Comparison of ENCODE assay signal across 24 cellular contexts in the genomic region with DNA sequence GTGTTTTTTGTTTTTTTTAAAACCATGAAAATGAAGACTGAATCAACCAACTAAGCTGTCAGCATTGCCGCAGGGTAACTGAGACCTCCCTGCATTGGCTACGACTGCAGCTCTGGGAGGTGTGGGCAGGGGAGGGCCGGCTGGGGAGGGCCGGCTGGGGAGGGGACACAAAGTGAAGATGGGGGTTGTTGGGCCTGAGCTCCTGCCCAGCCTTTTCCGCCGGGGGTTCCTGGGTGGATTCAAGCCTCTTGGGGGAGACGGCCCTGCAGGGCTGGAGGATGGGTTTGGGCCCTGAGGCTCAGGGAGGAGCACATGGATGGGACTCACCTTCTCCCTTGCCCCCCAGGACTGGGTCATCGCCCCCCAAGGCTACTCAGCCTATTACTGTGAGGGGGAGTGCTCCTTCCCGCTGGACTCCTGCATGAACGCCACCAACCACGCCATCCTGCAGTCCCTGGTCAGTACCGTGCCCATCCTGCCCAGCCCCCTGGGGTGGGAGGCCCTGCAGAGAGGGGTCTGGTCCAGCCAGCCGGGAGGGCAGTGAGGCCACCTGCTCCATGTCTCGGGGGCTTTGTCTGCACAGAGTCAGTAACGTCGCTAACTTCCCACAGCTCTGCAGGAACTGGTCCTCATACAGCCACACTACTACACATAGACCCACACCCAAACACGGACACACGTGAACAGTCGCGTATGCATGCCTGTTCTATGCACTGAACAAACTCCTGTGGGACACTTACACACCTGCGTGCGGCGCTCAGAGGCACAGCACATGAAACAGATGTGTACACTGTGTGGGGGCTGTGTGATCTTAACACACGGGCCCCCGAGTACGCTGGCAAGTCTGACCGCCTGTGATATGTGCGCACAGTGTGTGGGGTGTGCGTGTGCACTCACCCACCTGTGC. TPM values are rescaled to one million over a fixed set of nuclear protein-coding genes. Genes with fewer than 3 reads are reported as not detected.
DNase-seq lines count a peak whose midpoint lies in the region; ATAC-seq and TF ChIP-seq lines count a peak whose summit lies in the region.
"Had no signal": no experiment of that assay in that cellular context is flagged by ENCODE, and none has a peak within 500 bp of the region (broad histone marks: within the 10 kb centered on the region; RNA-seq: fewer than 3 reads in every experiment).

No MANE protein-coding gene starts in this region.

- H3K36me3 Mint-ChIP-seq in endodermal cell (ENCODE audit: low read depth): peaks cover 6% of the 10 kb centered on the region
- peaks cover 10% of the 10 kb centered on the region for H3K36me3 Mint-ChIP-seq in effector memory CD8-positive, alpha-beta T cell (ENCODE audit: insufficient read depth)

- H3K9me3 Mint-ChIP-seq in endodermal cell: no peaks in the 10 kb centered on the region
- H3K9me3 Mint-ChIP-seq in effector memory CD8-positive, alpha-beta T cell: no peaks in the 10 kb centered on the region
- H3K9me3 Mint-ChIP-seq: CD4-positive, alpha-beta T cell had no signal

- H3K27me3 ChIP-seq in BLaER1: no peaks in the 10 kb centered on the region
- no peaks in the 10 kb centered on the region for H3K27me3 ChIP-seq in H7 (ENCODE audit: control insufficient read depth, insufficient read depth, low read length)
- H3K27me3 ChIP-seq in endodermal cell (ENCODE audit: control insufficient read depth, insufficient read depth, low read length, poor library complexity, severe bottlenecking): no peaks in the 10 kb centered on the region
- H3K27me3 ChIP-seq: SJSA1 had no signal

- H3K27ac Mint-ChIP-seq in endodermal cell: no peak overlapping the region
- H3K27ac Mint-ChIP-seq in effector memory CD8-positive, alpha-beta T cell: no peak overlapping the region
- H3K27ac Mint-ChIP-seq: B cell; CD4-positive, alpha-beta T cell had no signal

- H3K4me1 Mint-ChIP-seq in endodermal cell: peaks cover 2% of the 10 kb centered on the region
- peaks cover 14 to 22% of the 10 kb centered on the region in 2 donors for H3K4me1 Mint-ChIP-seq in effector memory CD8-positive, alpha-beta T cell (ENCODE audit: low read depth in 2 of 2)

- 88% methylated on average over 20 to 29 of the region's 29 CpGs for whole genome bisulfite sequencing in endodermal cell (ENCODE audit: insufficient coverage in 1 of 2, insufficient read length in 1 of 2), 2 experiments

- no peak overlapping the region for H3K4me3 Mint-ChIP-seq in endodermal cell
- no peak overlapping the region for H3K4me3 Mint-ChIP-seq in effector memory CD8-positive, alpha-beta T cell
- H3K4me3 Mint-ChIP-seq: B cell; CD4-positive, alpha-beta T cell had no signal

- no peak overlapping the region for H3K4me3 ChIP-seq in BLaER1
- no peak overlapping the region for H3K4me3 ChIP-seq in H7 (ENCODE audit: insufficient read depth, low read depth, low read length)
- no peak overlapping the region for H3K4me3 ChIP-seq in endodermal cell (ENCODE audit: low read length)
- H3K4me3 ChIP-seq: GM12878, GM23248, SJSA1 had no signal

- no peak for ATAC-seq in effector memory CD8-positive, alpha-beta T cell (replicated peaks)
- ATAC-seq: GM12878, HCT116, Right ventricle myocardium inferior had no signal

- H3K27me3 Mint-ChIP-seq in endodermal cell (ENCODE audit: insufficient read depth): peaks cover 3% of the 10 kb centered on the region
- H3K27me3 Mint-ChIP-seq in effector memory CD8-positive, alpha-beta T cell: no peaks in the 10 kb centered on the region
- H3K27me3 Mint-ChIP-seq: B cell; CD4-positive, alpha-beta T cell had no signal

- H3K36me3 ChIP-seq in BLaER1 (peaks cover 15% of the 10 kb centered on the region), H7 (replicated peaks; ENCODE audit: control insufficient read depth, insufficient read depth, low read length) (no peaks in the 10 kb centered on the region), endodermal cell (ENCODE audit: control insufficient read depth, insufficient read depth, low read length) (peaks cover 2% of the 10 kb centered on the region)

- no peak for TF ChIP-seq CTCF in endodermal cell (conservative IDR thresholded peaks at IDR 0.05)

- H3K4me1 ChIP-seq in BLaER1 (peaks cover 46% of the 10 kb centered on the region), endodermal cell (ENCODE audit: control insufficient read depth, insufficient read depth, low read length) (no peaks in the 10 kb centered on the region)
- H3K4me1 ChIP-seq: SJSA1 had no signal

- DNase-seq in H7: peak; percentile 42
- DNase-seq in endodermal cell: no peak
- DNase-seq in posterior vena cava (ENCODE audit: low spot score): peak; percentile 74
- no peak for DNase-seq in effector memory CD8-positive, alpha-beta T cell
- no peak for DNase-seq in GOT3 (lab: John Stamatoyannopoulos, UW)
- no peak for DNase-seq in DMS79 (lab: John Stamatoyannopoulos, UW)
- DNase-seq: CD4-positive, alpha-beta T cell; COR-L47; DND-41; GM23248; MV-4-11; NCI-H1105 treated with DMSO at 0.1 percent for 48 hours; NCI-H2081; NCI-H2171; NCI-H345; NCI-H524; NCI-H774 had no signal

- peaks cover 18% of the 10 kb centered on the region; the same call in 1 of the 2 replicates for H4K20me1 ChIP-seq in BLaER1

- no peak overlapping the region for H3K9ac ChIP-seq in BLaER1
- H3K9ac ChIP-seq in endodermal cell (ENCODE audit: extremely low read depth, low read length, poor library complexity, severe bottlenecking): no peak overlapping the region
- H3K9ac ChIP-seq: GM23248, KMS-11 had no signal

- H3K27ac ChIP-seq in BLaER1 (no peak overlapping the region), endodermal cell (ENCODE audit: low read depth, low read length) (peak overlapping the region; percentile 1)
- H3K27ac ChIP-seq: GM23248, KMS-11, SJSA1 had no signal

- H3K4me2 ChIP-seq in BLaER1: peak overlapping the region; percentile 86
- H3K4me2 ChIP-seq: KMS-11 had no signal

- H3K9me3 ChIP-seq in BLaER1 (no peaks in the 10 kb centered on the region), endodermal cell (ENCODE audit: control insufficient read depth, low read length) (no peaks in the 10 kb centered on the region)
- H3K9me3 ChIP-seq: SJSA1 had no signal

- intact Hi-C loops in posterior vena cava (cut with DNase I): no loop called here

RNA-seq across cellular contexts. Expression of a gene that starts 31.5 kb away (rescaled TPM):
- total RNA-seq in H7 (2014; rRNA removed; shearing (Covaris generic)): 0.07 and 0.81 TPM in 2 replicates
- total RNA-seq in endodermal cell (under 1 TPM; 0.66 to 0.75 TPM), posterior vena cava (under 1 TPM; 0.65 to 0.90 TPM)
- 0.18 TPM for polyA plus RNA-seq in endodermal cell (2013, experiment 1 of 2)
- not detected for polyA plus RNA-seq in endodermal cell (2013, experiment 2 of 2)
- total RNA-seq: CD4-positive, alpha-beta T cell; GM12878; GM23248; SJSA1 had no signal
- polyA plus RNA-seq: GM12878, GM23248 had no signal

RNA-seq across cellular contexts. Expression of a gene that starts 53.7 kb away (rescaled TPM):
- total RNA-seq in H7 (2014; rRNA removed; shearing (Covaris generic)): 185 and 193 TPM in 2 replicates
- total RNA-seq in endodermal cell: 100 to 1,000 TPM; 230 to 270 TPM
- 153 TPM for polyA plus RNA-seq in endodermal cell (2013, experiment 1 of 2)
- 140 TPM for polyA plus RNA-seq in endodermal cell (2013, experiment 2 of 2)
- 100 to 1,000 TPM; 156 to 198 TPM for total RNA-seq in posterior vena cava

Comparison
In these comparisons a context has a peak if more than half of its experiments do, and no peak if none do; other contexts are left out.
1. DNase-seq: peak in H7 (single experiment) and posterior vena cava (single experiment); none in endodermal cell (single experiment), effector memory CD8-positive, alpha-beta T cell (0 of 3), GOT3 (single experiment) and DMS79 (single experiment).